In the genomic region with DNA sequence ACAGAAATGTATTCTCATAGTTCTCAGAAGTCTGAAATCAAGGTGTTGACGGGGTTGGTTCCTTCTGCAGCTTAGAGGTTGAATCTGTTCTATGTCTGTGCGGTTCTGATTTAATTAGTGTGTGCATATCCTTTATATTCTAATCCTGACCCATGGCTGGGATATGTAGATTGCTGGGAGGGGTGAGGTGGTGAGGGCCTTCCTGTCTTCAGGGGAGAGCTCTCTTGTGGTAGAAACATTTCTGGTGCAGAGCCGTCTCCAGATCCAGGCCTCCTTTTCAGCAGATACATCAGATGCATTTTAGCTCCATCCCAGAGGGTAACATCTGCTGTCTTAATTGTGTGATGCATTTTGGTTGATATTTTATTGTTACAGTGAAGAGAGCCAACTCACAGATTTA, we compare ENCODE assay signal across 26 cellular contexts.
"Had no signal": no experiment of that assay in that cellular context is flagged by ENCODE, and none has a peak within 500 bp of the region (broad histone marks: within the 10 kb centered on the region; RNA-seq: fewer than 3 reads in every experiment).

No MANE protein-coding gene starts in this region.

- H3K9me3 Mint-ChIP-seq: activated CD4-positive, alpha-beta memory T cell treated with anti-CD3 and anti-CD28 coated beads for 36 hours; activated CD4-positive, alpha-beta T cell treated with anti-CD3 and anti-CD28 coated beads, Interleukin-2, amount 10 ng/mL, durations not matched to agents 24 days and 14 days; activated T-cell treated with anti-CD3 and anti-CD28 coated beads, Interleukin-2, amount 50 U/mL, for 24 hours; activated T-cell treated with anti-CD3 and anti-CD28 coated beads, Interleukin-2, amount 50 U/mL, for 72 hours; central memory CD8-positive, alpha-beta T cell had no signal

- H3K27me3 Mint-ChIP-seq: activated CD4-positive, alpha-beta T cell treated with anti-CD3 and anti-CD28 coated beads, Interleukin-2, amount 10 ng/mL, durations not matched to agents 24 days and 14 days; activated CD8-positive, alpha-beta memory T cell treated with anti-CD3 and anti-CD28 coated beads, Interleukin-2, amount 10 ng/mL, durations not matched to agents 7 days and 5 days; central memory CD8-positive, alpha-beta T cell had no signal

- H3K4me3 ChIP-seq: coronary artery had no signal

- H3K4me3 Mint-ChIP-seq: activated CD4-positive, alpha-beta memory T cell treated with anti-CD3 and anti-CD28 coated beads for 36 hours; activated CD4-positive, alpha-beta T cell treated with anti-CD3 and anti-CD28 coated beads for 36 hours; activated CD4-positive, alpha-beta T cell treated with anti-CD3 and anti-CD28 coated beads, Interleukin-2, amount 10 ng/mL, durations not matched to agents 24 days and 14 days; activated CD8-positive, alpha-beta memory T cell treated with anti-CD3 and anti-CD28 coated beads, Interleukin-2, amount 10 ng/mL, durations not matched to agents 7 days and 5 days; activated CD8-positive, alpha-beta T cell treated with anti-CD3 and anti-CD28 coated beads, Interleukin-2, amount 10 ng/mL, durations not matched to agents 7 days and 5 days; activated naive CD8-positive, alpha-beta T cell; activated T-cell treated with anti-CD3 and anti-CD28 coated beads, Interleukin-2, amount 50 U/mL, for 24 hours; activated T-cell treated with anti-CD3 and anti-CD28 coated beads, Interleukin-2, amount 50 U/mL, for 72 hours; central memory CD8-positive, alpha-beta T cell had no signal

- H3K27me3 ChIP-seq: brain microvascular endothelial cell had no signal

- ATAC-seq: activated CD4-positive, alpha-beta T cell treated with anti-CD3 and anti-CD28 coated beads for 36 hours; activated CD8-positive, alpha-beta memory T cell treated with anti-CD3 and anti-CD28 coated beads, Interleukin-2, amount 10 ng/mL, durations not matched to agents 7 days and 5 days; activated CD8-positive, alpha-beta T cell treated with anti-CD3 and anti-CD28 coated beads, Interleukin-2, amount 10 ng/mL, durations not matched to agents 7 days and 5 days; activated T-cell treated with anti-CD3 and anti-CD28 coated beads, Interleukin-2, amount 50 U/mL, for 72 hours; esophagus mucosa had no signal

- H3K4me1 Mint-ChIP-seq: activated CD4-positive, alpha-beta T cell treated with anti-CD3 and anti-CD28 coated beads for 36 hours; activated CD4-positive, alpha-beta T cell treated with anti-CD3 and anti-CD28 coated beads, Interleukin-2, amount 10 ng/mL, durations not matched to agents 24 days and 14 days; activated CD8-positive, alpha-beta memory T cell treated with anti-CD3 and anti-CD28 coated beads, Interleukin-2, amount 10 ng/mL, durations not matched to agents 7 days and 5 days had no signal

- DNase-seq: activated CD4-positive, alpha-beta memory T cell treated with anti-CD3 and anti-CD28 coated beads for 36 hours; activated CD4-positive, alpha-beta T cell treated with anti-CD3 and anti-CD28 coated beads for 36 hours; activated CD4-positive, alpha-beta T cell treated with anti-CD3 and anti-CD28 coated beads, Interleukin-2, amount 10 ng/mL, durations not matched to agents 24 days and 14 days; activated CD4-positive, CD25-positive, alpha-beta regulatory T cell; activated CD4-positive, CD25-positive, alpha-beta regulatory T cell treated with anti-CD3 and anti-CD28 coated beads, Interleukin-2, amount 50 U/mL, for 72 hours; activated CD8-positive, alpha-beta memory T cell treated with anti-CD3 and anti-CD28 coated beads, Interleukin-2, amount 10 ng/mL, durations not matched to agents 7 days and 5 days; activated CD8-positive, alpha-beta memory T cell treated with anti-CD3 and anti-CD28 coated beads, Interleukin-2, amount 50 U/mL, for 4 hours; activated CD8-positive, alpha-beta T cell treated with anti-CD3 and anti-CD28 coated beads, Interleukin-2, amount 10 ng/mL, durations not matched to agents 7 days and 5 days; activated gamma-delta T cell; activated naive CD4-positive, alpha-beta T cell; activated naive CD4-positive, alpha-beta T cell treated with anti-CD3 and anti-CD28 coated beads, Interleukin-2, amount 50 U/mL, for 16 hours; activated T-cell treated with anti-CD3 and anti-CD28 coated beads, Interleukin-2, amount 50 U/mL, for 24 hours; activated T-cell treated with anti-CD3 and anti-CD28 coated beads, Interleukin-2, amount 50 U/mL, for 72 hours; amniotic stem cell; anterior cingulate cortex; brain microvascular endothelial cell; dermis blood vessel endothelial cell; effector CD4-positive, alpha-beta T cell; foreskin fibroblast; head of caudate nucleus; T-helper 2 cell had no signal

- H3K27ac Mint-ChIP-seq: activated CD4-positive, alpha-beta memory T cell treated with anti-CD3 and anti-CD28 coated beads for 36 hours; activated CD4-positive, alpha-beta T cell treated with anti-CD3 and anti-CD28 coated beads for 36 hours; activated CD4-positive, alpha-beta T cell treated with anti-CD3 and anti-CD28 coated beads, Interleukin-2, amount 10 ng/mL, durations not matched to agents 24 days and 14 days; activated CD8-positive, alpha-beta memory T cell treated with anti-CD3 and anti-CD28 coated beads, Interleukin-2, amount 10 ng/mL, durations not matched to agents 7 days and 5 days; activated CD8-positive, alpha-beta T cell treated with anti-CD3 and anti-CD28 coated beads, Interleukin-2, amount 10 ng/mL, durations not matched to agents 7 days and 5 days; activated naive CD8-positive, alpha-beta T cell; activated T-cell treated with anti-CD3 and anti-CD28 coated beads, Interleukin-2, amount 50 U/mL, for 24 hours; activated T-cell treated with anti-CD3 and anti-CD28 coated beads, Interleukin-2, amount 50 U/mL, for 72 hours had no signal

- H3K36me3 ChIP-seq: brain microvascular endothelial cell had no signal

- H3K27ac ChIP-seq: brain microvascular endothelial cell, coronary artery, epithelial cell of prostate had no signal

- H3K36me3 Mint-ChIP-seq: activated CD4-positive, alpha-beta memory T cell treated with anti-CD3 and anti-CD28 coated beads for 36 hours; activated CD8-positive, alpha-beta memory T cell treated with anti-CD3 and anti-CD28 coated beads, Interleukin-2, amount 10 ng/mL, durations not matched to agents 7 days and 5 days; activated naive CD8-positive, alpha-beta T cell had no signal
